In the genomic region with DNA sequence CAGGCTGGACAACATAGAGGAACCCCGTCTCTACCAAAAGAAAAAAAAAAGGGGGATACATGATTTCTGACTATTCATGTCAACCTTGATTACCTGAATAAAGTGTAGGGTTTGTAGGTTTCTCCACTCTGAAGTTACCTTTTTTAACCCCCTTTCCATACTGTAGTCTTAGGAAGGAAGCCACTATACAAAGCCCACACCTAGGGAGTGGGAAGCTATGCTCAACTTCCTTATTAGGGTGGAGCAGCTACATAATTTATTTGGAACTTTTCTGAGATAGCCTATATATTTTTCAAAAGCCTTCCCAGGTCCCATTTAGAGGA, we compare ENCODE assay signal across 8 cellular contexts.
DNase-seq lines count a peak whose midpoint lies in the region; ATAC-seq and TF ChIP-seq lines count a peak whose summit lies in the region.

No MANE protein-coding gene starts in this region.

- H3K27ac ChIP-seq in ACC112 (ENCODE audit: low read depth, low read length) (peak overlapping the region; percentile 90), KMS-11 (peak overlapping the region; percentile 46), muscle layer of colon (ENCODE audit: low read depth, low read length) (peak overlapping the region; percentile 98)

- peaks cover 35% of the 10 kb centered on the region for H3K79me2 ChIP-seq in ACC112 (ENCODE audit: control insufficient read depth, insufficient read depth, low read length, unreplicated experiment)
- peaks cover 48% of the 10 kb centered on the region for H3K79me2 ChIP-seq in KMS-11 (ENCODE audit: insufficient read depth, low read depth)

- no peaks in the 10 kb centered on the region for H3K27me3 ChIP-seq in ACC112 (ENCODE audit: insufficient read depth, low read length)
- no peaks in the 10 kb centered on the region for H3K27me3 ChIP-seq in KMS-11 (ENCODE audit: insufficient read depth, low read depth)
- H3K27me3 ChIP-seq in muscle layer of colon (ENCODE audit: control insufficient read depth in 1 of 2, insufficient read depth in 2 of 2, low read length in 2 of 2), result no peaks in the 10 kb centered on the region

- DNase-seq in choroid plexus epithelial cell (ENCODE audit: low read depth) (no peak), foreskin melanocyte (no peak), D341Med (ENCODE audit: low spot score) (no peak)

- peak overlapping the region; percentile 92 for H3K4me3 ChIP-seq in ACC112 (ENCODE audit: low read depth, low read length)
- no peak overlapping the region for H3K4me3 ChIP-seq in KMS-11 (IDR thresholded peaks at IDR 0.05; ENCODE audit: insufficient read depth, low read depth, low read length)
- H3K4me3 ChIP-seq in choroid plexus epithelial cell (ENCODE audit: low read depth, low read length), result peak overlapping the region; percentile 81
- H3K4me3 ChIP-seq in muscle layer of colon (ENCODE audit: low read depth in 1 of 2, low read length in 2 of 2), result peak overlapping the region; percentile 100

- H2AFZ ChIP-seq in ACC112 (ENCODE audit: low read length, unreplicated experiment), result peak overlapping the region; percentile 15
- H2AFZ ChIP-seq in KMS-11 (ENCODE audit: low read depth), result peak overlapping the region; percentile 89

- H3K36me3 ChIP-seq in ACC112 (ENCODE audit: insufficient read depth, low read length) (no peaks in the 10 kb centered on the region), KMS-11 (ENCODE audit: insufficient read depth) (no peaks in the 10 kb centered on the region), muscle layer of colon (ENCODE audit: insufficient read depth, low read length) (no peaks in the 10 kb centered on the region)

- peaks cover 23% of the 10 kb centered on the region for H3K4me1 ChIP-seq in ACC112 (ENCODE audit: control insufficient read depth, insufficient read depth, low read length, unreplicated experiment)
- peaks cover 41% of the 10 kb centered on the region for H3K4me1 ChIP-seq in KMS-11 (ENCODE audit: low read depth, poor library complexity, severe bottlenecking)
- peaks cover 14% of the 10 kb centered on the region for H3K4me1 ChIP-seq in muscle layer of colon (ENCODE audit: insufficient read depth, low read length)

- no peaks in the 10 kb centered on the region for H3K9me3 ChIP-seq in muscle layer of colon (ENCODE audit: low read length)

- peak overlapping the region; percentile 97 for H3K4me2 ChIP-seq in KMS-11

- no peaks in the 10 kb centered on the region for H4K20me1 ChIP-seq in KMS-11 (ENCODE audit: insufficient read depth)

- H3K9ac ChIP-seq in KMS-11 (peak overlapping the region; percentile 72; the same call in 1 of the 2 replicates), muscle layer of colon (ENCODE audit: low read length) (peak overlapping the region; percentile 100)

- TF ChIP-seq CTCF in KMS-11 (conservative IDR thresholded peaks at IDR 0.05; ENCODE audit: low read depth, low read length) (no peak), choroid plexus epithelial cell (conservative IDR thresholded peaks at IDR 0.05; ENCODE audit: low read depth, low read length) (no peak)

- no peak for ATAC-seq in HG03565 (IDR thresholded peaks at IDR 0.05; ENCODE audit: unreplicated experiment)
- no peak for ATAC-seq in HG03196 (IDR thresholded peaks at IDR 0.05; ENCODE audit: unreplicated experiment)

Comparison
In these comparisons a context has a peak if more than half of its experiments do, and no peak if none do; other contexts are left out.
1. H3K27ac ChIP-seq: peak in every context shown above with its lines; median percentile 98 in muscle layer of colon; 90 in ACC112; 46 in KMS-11.